ENCODE assay signal across 15 cellular contexts in genomic region chr5:168464214-168464613, GRCh38.
DNase-seq lines count a peak whose midpoint lies in the region; ATAC-seq and TF ChIP-seq lines count a peak whose summit lies in the region.
"Had no signal": no experiment of that assay in that cellular context is flagged by ENCODE, and none has a peak within 500 bp of the region (broad histone marks: within the 10 kb centered on the region; RNA-seq: fewer than 3 reads in every experiment).

No MANE protein-coding gene starts in this region.

- H3K4me3 ChIP-seq in DND-41 (ENCODE audit: low read depth in 1 of 2, low read length in 2 of 2) (no peak overlapping the region), Loucy (ENCODE audit: low read length, poor library complexity, severe bottlenecking) (no peak overlapping the region)
- H3K4me3 ChIP-seq: SJSA1 had no signal

- no peak overlapping the region for H3K27ac ChIP-seq in DND-41 (ENCODE audit: low read length)
- H3K27ac ChIP-seq: SJSA1 had no signal

- H3K4me2 ChIP-seq in DND-41 (ENCODE audit: insufficient read depth, low read length) (no peak overlapping the region), Loucy (ENCODE audit: low read depth, low read length, poor library complexity, severe bottlenecking) (no peak overlapping the region)

- H3K36me3 ChIP-seq in DND-41 (ENCODE audit: insufficient read depth, low read length): no peaks in the 10 kb centered on the region
- no peaks in the 10 kb centered on the region for H3K36me3 ChIP-seq in Loucy (ENCODE audit: insufficient read depth, low read length)
- H3K36me3 ChIP-seq: BE2C, SJSA1 had no signal

- H3K4me1 ChIP-seq in DND-41 (ENCODE audit: insufficient read depth, low read length) (no peaks in the 10 kb centered on the region), Loucy (ENCODE audit: insufficient read depth, low read length, poor library complexity, severe bottlenecking) (no peaks in the 10 kb centered on the region)
- H3K4me1 ChIP-seq: BE2C had no signal

- no peaks in the 10 kb centered on the region for H3F3A ChIP-seq in Loucy (ENCODE audit: low read depth)

- TF ChIP-seq CTCF in DND-41 (IDR thresholded peaks at IDR 0.05; ENCODE audit: borderline replicate concordance, extremely low read depth, low read length, poor library complexity, severe bottlenecking) (no peak), Loucy (conservative IDR thresholded peaks at IDR 0.05; ENCODE audit: low read length) (no peak)

- no peaks in the 10 kb centered on the region for H3K27me3 ChIP-seq in DND-41 (ENCODE audit: insufficient read depth, low read length, poor library complexity)
- H3K27me3 ChIP-seq in Loucy (ENCODE audit: insufficient read depth, low read length, poor library complexity, severe bottlenecking): no peaks in the 10 kb centered on the region
- H3K27me3 ChIP-seq: BE2C, SJSA1 had no signal

- H3K79me2 ChIP-seq in DND-41 (ENCODE audit: insufficient read depth, low read length): no peaks in the 10 kb centered on the region
- no peaks in the 10 kb centered on the region for H3K79me2 ChIP-seq in Loucy (ENCODE audit: insufficient read depth, low read length)

- no peak overlapping the region for H3K9ac ChIP-seq in DND-41 (ENCODE audit: low read depth, low read length)
- H3K9ac ChIP-seq in Loucy (ENCODE audit: low read depth, low read length, poor library complexity, severe bottlenecking): no peak overlapping the region

- H4K20me1 ChIP-seq in DND-41 (ENCODE audit: insufficient read depth, low read length) (no peaks in the 10 kb centered on the region), Loucy (ENCODE audit: insufficient read depth, low read length, poor library complexity, severe bottlenecking) (no peaks in the 10 kb centered on the region)

- no peaks in the 10 kb centered on the region for H3K9me2 ChIP-seq in Loucy (replicated peaks; ENCODE audit: low read depth, low read length)

- H2AFZ ChIP-seq in DND-41 (ENCODE audit: low read depth, low read length): no peak overlapping the region
- peak overlapping the region; percentile 60; the same call in 1 of the 2 replicates for H2AFZ ChIP-seq in Loucy (ENCODE audit: low read length)

- ATAC-seq in DND-41 (ENCODE audit: insufficient read depth, low read depth) (peak; percentile 68), GM21529 (IDR thresholded peaks at IDR 0.05; ENCODE audit: unreplicated experiment) (peak; percentile 57), GM18868 (IDR thresholded peaks at IDR 0.05; ENCODE audit: unreplicated experiment) (no peak)

- DNase-seq in DND-41 (no peak), fibroblast of peridontal ligament (ENCODE audit: extremely low read depth) (peak; percentile 18), AG20443 (ENCODE audit: low spot score) (no peak), kidney glomerular epithelial cell (lab: John Stamatoyannopoulos, UW) (no peak)
- DNase-seq in activated effector memory CD4-positive, alpha-beta T cell treated with Interleukin-2 at 50 U/mL for 16 hours: no peak
- DNase-seq: BE2C, H7, NCI-H146, NCI-H2107, NCI-H226, NCI-H69 had no signal

- H3K9me3 ChIP-seq in DND-41 (ENCODE audit: insufficient read depth, low read length, severe bottlenecking) (no peaks in the 10 kb centered on the region), Loucy (ENCODE audit: insufficient read depth, low read depth, low read length) (no peaks in the 10 kb centered on the region)
- H3K9me3 ChIP-seq: BE2C, SJSA1 had no signal
